ENCODE assay signal across 1 cellular context in genomic region chr16:67805718-67806427, GRCh38.
TF ChIP-seq lines count a peak whose summit lies in the region.

No MANE protein-coding gene starts in this region.

TF ChIP-seq in SK-N-SH treated with all-trans-retinoic acid at 6 μM for 48 hours, 23 proteins besides CTCF, POLR2A, EP300 and RAD21 (continued from another document):
- TF ChIP-seq BACH2 (CRISPR knock-in tag; IDR thresholded peaks at IDR 0.05; ENCODE audit: borderline replicate concordance): no peak
- no peak for TF ChIP-seq SNAI2 (CRISPR knock-in tag; IDR thresholded peaks at IDR 0.05)
- TF ChIP-seq RARB (CRISPR knock-in tag; IDR thresholded peaks at IDR 0.05): no peak
- TF ChIP-seq ARNTL (CRISPR knock-in tag; IDR thresholded peaks at IDR 0.05; ENCODE audit: borderline replicate concordance, low read depth): no peak
- TF ChIP-seq OSR1 (CRISPR knock-in tag; IDR thresholded peaks at IDR 0.05): no peak
- no peak for TF ChIP-seq ZFP30 (CRISPR knock-in tag; IDR thresholded peaks at IDR 0.05)
TF ChIP-seq in SK-N-SH treated with all-trans-retinoic acid at 6 μM for 48 hours: peak in this region for 0.
